Comparison of ENCODE assay signal across 12 cellular contexts in the genomic region with DNA sequence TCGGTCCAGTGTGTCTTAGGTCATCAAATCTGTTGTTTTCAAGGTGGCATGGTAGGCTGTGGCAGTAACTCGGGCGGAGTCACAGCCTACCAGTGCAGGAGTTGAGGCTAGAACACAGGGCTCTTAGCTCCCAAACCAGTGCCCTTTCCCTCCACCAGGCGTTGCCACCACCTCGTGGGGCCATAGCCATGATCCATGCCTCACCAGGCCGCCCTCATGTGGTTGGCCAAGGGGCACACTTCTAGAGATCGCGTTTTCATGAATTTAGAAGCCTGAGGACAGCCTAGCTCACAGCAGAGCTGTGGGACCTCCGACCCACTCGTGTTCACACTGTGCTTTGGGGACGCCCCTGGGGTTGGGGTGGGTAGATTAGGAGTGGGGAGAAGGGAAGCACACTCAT. TPM values are rescaled to one million over a fixed set of nuclear protein-coding genes. Genes with fewer than 3 reads are reported as not detected.
DNase-seq lines count a peak whose midpoint lies in the region; ATAC-seq, FAIRE-seq and TF ChIP-seq lines count a peak whose summit lies in the region.
"Had no signal": no experiment of that assay in that cellular context is flagged by ENCODE, and none has a peak within 500 bp of the region (broad histone marks: within the 10 kb centered on the region; RNA-seq: fewer than 3 reads in every experiment).

No MANE protein-coding gene starts in this region.

- H4K91ac ChIP-seq in H1 (replicated peaks; ENCODE audit: insufficient read length, low read length), result no peak overlapping the region

- H3K18ac ChIP-seq in H1 (ENCODE audit: extremely low read depth, low read length), result no peak overlapping the region

- peak overlapping the region in 4 of 7 donors; percentile 8 to 57 (median 22) for H3K27ac Mint-ChIP-seq in CD4-positive, alpha-beta memory T cell

- no peak for TF ChIP-seq POLR2A in H1 (IDR thresholded peaks at IDR 0.05; ENCODE audit: control extremely low read depth in 1 of 2, low read depth in 2 of 2, low read length in 2 of 2)

- peaks cover 0 to 2% (median 0%) of the 10 kb centered on the region in 8 donors for H3K9me3 Mint-ChIP-seq in CD4-positive, alpha-beta memory T cell
- H3K9me3 Mint-ChIP-seq: T-cell had no signal

- no peak overlapping the region for H2BK12ac ChIP-seq in H1 (ENCODE audit: low read depth, low read length)

- CTCF ChIA-PET in CD4-positive, alpha-beta memory T cell (lab: Charles Lee; ENCODE audit: partially characterized antibody), result no interaction called here
- CTCF ChIA-PET in H1 (lab: Charles Lee; ENCODE audit: partially characterized antibody), result interaction anchor here (1.0 to 3.5 kb wide), 6 partner anchors 10 to 622 kb away, joined by 3 to 9 read pairs (median 4); a partner anchor contains a TSS

- TF ChIP-seq CTCF in H1 (IDR thresholded peaks at IDR 0.05; ENCODE audit: control extremely low read depth in 1 of 3, insufficient read depth in 1 of 3, low read depth in 1 of 3, low read length in 3 of 3), result peak; percentile 58 to 84 (median 60)

- H3K4me1 Mint-ChIP-seq in CD4-positive, alpha-beta memory T cell, result peaks cover 24 to 47% (median 33%) of the 10 kb centered on the region in 4 donors

- peaks cover 34 to 65% of the 10 kb centered on the region in 2 donors for H3K36me3 Mint-ChIP-seq in CD4-positive, alpha-beta memory T cell

- H3K79me1 ChIP-seq in H1 (ENCODE audit: low read depth, low read length), result peaks cover 3% of the 10 kb centered on the region; the same call in 1 of the 2 replicates

- H3K4me2 ChIP-seq in Karpas-422 (ENCODE audit: low read depth, low read length, poor library complexity, severe bottlenecking) (no peak overlapping the region), H1 (ENCODE audit: insufficient read depth in 1 of 2, low read depth in 2 of 2, low read length in 2 of 2) (no peak overlapping the region)

- H4K5ac ChIP-seq in H1 (ENCODE audit: insufficient read length, low read depth, low read length), result no peak overlapping the region

- intact Hi-C loops in CD4-positive, alpha-beta memory T cell (cut with micrococcal nuclease), result no loop called here

- no peak for ATAC-seq in GM18858 (IDR thresholded peaks at IDR 0.05; ENCODE audit: unreplicated experiment)
- ATAC-seq: T-cell had no signal

- H2AFZ ChIP-seq in Karpas-422 (ENCODE audit: low read length), result no peak overlapping the region
- no peak overlapping the region for H2AFZ ChIP-seq in H1 (ENCODE audit: low read length)

- H2BK5ac ChIP-seq in H1 (ENCODE audit: low read depth, low read length), result no peak overlapping the region

- WGBS in H1 (ENCODE audit: extremely low coverage in 1 of 2, insufficient coverage in 1 of 2, insufficient read length in 1 of 2, insufficient replicate concordance in 2 of 2, low coverage in 1 of 2, low lambda C conversion rate in 2 of 2, missing lambda C conversion rate in 1 of 2), 2 experiments, result 77% methylated on average over 11 of the region's 11 CpGs; no CpG with 5 or more reads in 1 of the 2 experiments

- no peak overlapping the region for H2BK120ac ChIP-seq in H1 (replicated peaks; ENCODE audit: low read depth, low read length)

- H2BK20ac ChIP-seq in H1 (ENCODE audit: low read length), result no peak overlapping the region

- no peaks in the 10 kb centered on the region for H3K9me2 ChIP-seq in Karpas-422 (replicated peaks; ENCODE audit: insufficient read depth, low read length)

- H4K8ac ChIP-seq in H1 (ENCODE audit: extremely low read depth, insufficient read depth, low read length), result peak overlapping the region; percentile 41; the same call in 1 of the 2 replicates

- no peak for TF ChIP-seq EP300 in H1 (IDR thresholded peaks at IDR 0.05; ENCODE audit: borderline replicate concordance in 1 of 2, low read depth in 2 of 2, low read length in 2 of 2)

- FAIRE-seq in H1 (lab: Jason Lieb, UNC), result no peak
- FAIRE-seq: HTR-8/SVneo had no signal

- no peak overlapping the region for H2AK5ac ChIP-seq in H1 (ENCODE audit: low read depth, low read length)

- H3K9ac ChIP-seq in Karpas-422 (ENCODE audit: low read length) (no peak overlapping the region), H1 (replicated peaks in 1 of 4; ENCODE audit: extremely low read depth in 1 of 4, low read depth in 3 of 4, low read length in 3 of 4) (no peak overlapping the region)

- H3K27me3 Mint-ChIP-seq in CD4-positive, alpha-beta memory T cell, result no peaks in the 10 kb centered on the region
- H3K27me3 Mint-ChIP-seq: T-cell had no signal

- H3K79me2 ChIP-seq in Karpas-422 (ENCODE audit: low read length) (peaks cover 39% of the 10 kb centered on the region), H1 (ENCODE audit: control insufficient read depth in 1 of 2, insufficient read depth in 2 of 2, low read length in 2 of 2) (peaks cover 0 to 4% of the 10 kb centered on the region in 2 experiments; a peak in 1 of 4 replicates)

- H3K27ac ChIP-seq in CD4-positive, alpha-beta memory T cell (ENCODE audit: low read depth, low read length), result no peak overlapping the region
- H3K27ac ChIP-seq in Karpas-422 (ENCODE audit: low read length), result no peak overlapping the region
- H3K27ac ChIP-seq in H1 (ENCODE audit: low read depth, low read length), result no peak overlapping the region
- H3K27ac ChIP-seq: C4-2B had no signal

- H3K23ac ChIP-seq in H1 (ENCODE audit: insufficient read length), result no peak overlapping the region

- TF ChIP-seq RAD21 in H1 (IDR thresholded peaks at IDR 0.05 in 1 of 2, conservative IDR thresholded peaks at IDR 0.05 in 1 of 2; ENCODE audit: low read depth in 2 of 2, low read length in 2 of 2), result peak; percentile 24 to 51; a peak in 2 of 4 replicates

- no peaks in the 10 kb centered on the region for H4K20me1 ChIP-seq in Karpas-422 (ENCODE audit: insufficient read depth, low read depth, low read length)
- H4K20me1 ChIP-seq in H1 (replicated peaks in 1 of 2; ENCODE audit: control insufficient read depth in 1 of 2, insufficient read depth in 2 of 2, low read length in 2 of 2), result peaks cover 0 to 2% of the 10 kb centered on the region in 2 experiments

- peak; percentile 49 for DNase-seq in NCI-H2029 (lab: John Stamatoyannopoulos, UW)
- DNase-seq in NCI-H2029 treated with DMSO at 0.1 percent for 48 hours (lab: John Stamatoyannopoulos, UW), result no peak
- no peak for DNase-seq in CD4-positive, alpha-beta memory T cell
- peak; percentile 49 for DNase-seq in Karpas-422
- peak in 1 of 2 experiments; percentile 50 for DNase-seq in H1 (ENCODE audit: low read depth in 1 of 2, low spot score in 2 of 2)
- DNase-seq in activated CD8-positive, alpha-beta memory T cell treated with anti-CD3 and anti-CD28 coated beads, Interleukin-2, amount 50 U/mL, for 48 hours, result no peak
- DNase-seq in stimulated activated CD4-positive, alpha-beta T cell treated with anti-CD3 and anti-CD28 coated beads, Interleukin-12 subunit alpha, Interleukin-12 subunit beta, amount 100 ng/mL, for 4 hours, result no peak
- DNase-seq: NCI-H2171 treated with DMSO at 0.1 percent for 48 hours, T-cell had no signal

- H3K14ac ChIP-seq in H1 (ENCODE audit: insufficient read length), result no peak overlapping the region

- no peak overlapping the region for H2BK15ac ChIP-seq in H1 (ENCODE audit: low read length)

- no peak overlapping the region for H3K56ac ChIP-seq in H1 (replicated peaks; ENCODE audit: insufficient read length, low read depth, low read length)

- no peak overlapping the region for H3K4ac ChIP-seq in H1 (replicated peaks; ENCODE audit: insufficient read length, low read depth, low read length)

- H3K9me3 ChIP-seq in CD4-positive, alpha-beta memory T cell (ENCODE audit: control insufficient read depth in 1 of 2, low read length in 2 of 2), result no peaks in the 10 kb centered on the region
- H3K9me3 ChIP-seq in Karpas-422 (ENCODE audit: low read length), result no peaks in the 10 kb centered on the region
- H3K9me3 ChIP-seq in H1 (ENCODE audit: insufficient read depth in 2 of 2, low read depth in 1 of 2, low read length in 1 of 2), result no peaks in the 10 kb centered on the region

- H3K4me3 ChIP-seq in CD4-positive, alpha-beta memory T cell (ENCODE audit: low read length in 2 of 2), result no peak overlapping the region
- H3K4me3 ChIP-seq in Karpas-422 (ENCODE audit: low read length), result no peak overlapping the region
- H3K4me3 ChIP-seq in H1 (ENCODE audit: extremely low read depth in 1 of 4, insufficient read depth in 2 of 4, low read depth in 3 of 4, low read length in 4 of 4), result no peak overlapping the region

- H3K36me3 ChIP-seq in CD4-positive, alpha-beta memory T cell (ENCODE audit: insufficient read depth, low read length), result peaks cover 23% of the 10 kb centered on the region
- peaks cover 21% of the 10 kb centered on the region; the same call in 1 of the 2 replicates for H3K36me3 ChIP-seq in Karpas-422 (ENCODE audit: insufficient read depth, low read length)
- peaks cover 0 to 7% (median 2%) of the 10 kb centered on the region in 4 experiments; a peak in 3 of 8 replicates for H3K36me3 ChIP-seq in H1 (ENCODE audit: control insufficient read depth in 2 of 4, insufficient read depth in 4 of 4, low read length in 3 of 4)

- no peak overlapping the region for H3K4me3 Mint-ChIP-seq in CD4-positive, alpha-beta memory T cell
- H3K4me3 Mint-ChIP-seq: T-cell had no signal

- H3K4me1 ChIP-seq in CD4-positive, alpha-beta memory T cell (ENCODE audit: insufficient read depth, low read length), result peaks cover 24% of the 10 kb centered on the region
- H3K4me1 ChIP-seq in Karpas-422 (ENCODE audit: low read length), result no peaks in the 10 kb centered on the region
- H3K4me1 ChIP-seq in H1 (replicated peaks in 1 of 4; ENCODE audit: control insufficient read depth in 3 of 4, insufficient read depth in 4 of 4, low read length in 3 of 4), result no peaks in the 10 kb centered on the region

- POLR2A ChIA-PET in CD4-positive, alpha-beta memory T cell (lab: Charles Lee; ENCODE audit: partially characterized antibody), result no interaction called here
- POLR2A ChIA-PET in H1 (lab: Charles Lee; ENCODE audit: partially characterized antibody), result interaction anchor here (0.8 kb wide), 1 partner anchor 9 kb away, joined by 3 read pairs; no protein-coding TSS in a partner anchor

- H3K27me3 ChIP-seq in CD4-positive, alpha-beta memory T cell (ENCODE audit: insufficient read depth, low read length), result no peaks in the 10 kb centered on the region
- H3K27me3 ChIP-seq in Karpas-422 (ENCODE audit: low read length) (no peaks in the 10 kb centered on the region), H1 (replicated peaks in 1 of 4; ENCODE audit: control insufficient read depth in 3 of 4, extremely low read depth in 1 of 4, insufficient read depth in 3 of 4, low read length in 3 of 4) (no peaks in the 10 kb centered on the region)

- no peaks in the 10 kb centered on the region for H3K23me2 ChIP-seq in H1 (ENCODE audit: low read depth, low read length)

RNA-seq across cellular contexts. Expression of a gene that starts 10.6 kb away (rescaled TPM):
- 10 to 100 TPM; 85.1 to 89.3 TPM for total RNA-seq in CD4-positive, alpha-beta memory T cell
- 100 to 1,000 TPM; 213 to 271 TPM for polyA plus RNA-seq in CD4-positive, alpha-beta memory T cell
- total RNA-seq in Karpas-422 (2014; rRNA removed; shearing (Covaris generic); ENCODE audit: low replicate concordance), result 105 and 164 TPM in 2 replicates
- 59.3 and 64.7 TPM in 2 replicates for total RNA-seq in H1 (2021; fragmentation: NEBNext Ultra II Directional; extraction: Animal tissue kit (Norgen Biotek cat#: 25700))
- 27.1 and 31.5 TPM in 2 replicates for polyA plus RNA-seq in H1 (2011; rRNA removed)
- 30.4 TPM for polyA plus RNA-seq in H1 (2011; cell fraction: cytosol; rRNA removed)
- polyA plus RNA-seq in H1 (2011; cell fraction: nucleus; rRNA removed), result 17.4 TPM
- 45.9 to 98.8 TPM (median 56.9 TPM) in 4 replicates for polyA plus RNA-seq in H1 (2012, experiment 1 of 2)
- 34.8 TPM for polyA plus RNA-seq in H1 (2012, experiment 2 of 2)
- polyA plus RNA-seq in H1 (2013, experiment 1 of 2), result 122 TPM
- 174 TPM for polyA plus RNA-seq in H1 (2013, experiment 2 of 2)
- 9.2 and 10.8 TPM in 2 replicates for polyA minus RNA-seq in H1 (2011; rRNA and poly(A)+ RNA removed)
- 16.4 TPM for polyA minus RNA-seq in H1 (2011; cell fraction: cytosol; rRNA and poly(A)+ RNA removed)
- 4.8 TPM for polyA minus RNA-seq in H1 (2011; cell fraction: nucleus; rRNA and poly(A)+ RNA removed)

Comparison
In these comparisons a context has a peak if more than half of its experiments do, and no peak if none do; other contexts are left out.
1. DNase-seq: peak in NCI-H2029 (single experiment) and Karpas-422 (single experiment); none in NCI-H2029 treated with DMSO at 0.1 percent for 48 hours (single experiment), CD4-positive, alpha-beta memory T cell (0 of 5), activated CD8-positive, alpha-beta memory T cell treated with anti-CD3 and anti-CD28 coated beads, Interleukin-2, amount 50 U/mL, for 48 hours (single experiment) and stimulated activated CD4-positive, alpha-beta T cell treated with anti-CD3 and anti-CD28 coated beads, Interleukin-12 subunit alpha, Interleukin-12 subunit beta, amount 100 ng/mL, for 4 hours (single experiment).